Comparison of ENCODE assay signal across 13 cellular contexts in the genomic region with DNA sequence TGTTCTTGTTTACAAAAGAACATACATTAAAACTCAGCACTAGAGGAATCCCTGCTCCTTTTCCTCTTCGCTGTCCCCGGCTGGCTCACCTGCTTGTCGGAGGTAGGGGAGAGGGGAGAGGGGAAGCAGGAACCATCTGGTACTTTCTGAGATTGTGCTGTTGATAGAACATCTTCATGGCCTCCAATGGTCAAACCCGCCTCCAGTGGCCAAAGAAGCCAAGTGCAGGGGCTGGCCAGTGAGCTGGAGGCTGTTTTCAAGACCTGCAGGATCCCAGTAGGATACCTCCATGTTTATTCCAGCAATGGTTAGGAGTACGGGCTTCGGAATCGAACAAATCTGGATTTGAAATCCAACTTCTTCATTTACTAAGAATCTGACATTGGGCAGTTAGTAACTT.
DNase-seq lines count a peak whose midpoint lies in the region; ATAC-seq and TF ChIP-seq lines count a peak whose summit lies in the region.
"Had no signal": no experiment of that assay in that cellular context is flagged by ENCODE, and none has a peak within 500 bp of the region (broad histone marks: within the 10 kb centered on the region; RNA-seq: fewer than 3 reads in every experiment).

No MANE protein-coding gene starts in this region.

- peaks cover 41% of the 10 kb centered on the region for H3K27me3 ChIP-seq in cardiac muscle cell
- H3K27me3 ChIP-seq: testis had no signal

- ATAC-seq in Right ventricle myocardium inferior: no peak
- ATAC-seq: esophagus mucosa had no signal

- intact Hi-C loops in Right ventricle myocardium inferior (cut with DNase I): no loop called here

- no peak overlapping the region for H3K27ac ChIP-seq in cardiac muscle cell
- H3K27ac ChIP-seq: testis had no signal

- DNase-seq in cardiac muscle cell (ENCODE audit: low read depth in 1 of 2, low spot score in 1 of 2) (peak in 1 of 2 donors; percentile 17), Right ventricle myocardium inferior (ENCODE audit: missing footprints) (no peak), SK-N-DZ (ENCODE audit: low spot score) (peak; percentile 7), fibroblast of pulmonary artery (ENCODE audit: low read depth) (no peak), NCI-H2107 (lab: John Stamatoyannopoulos, UW) (no peak), NAMALWA (ENCODE audit: low spot score) (no peak), GM19240 (ENCODE audit: insufficient read length, low spot score) (no peak)
- no peak for DNase-seq in stimulated activated CD4-positive, alpha-beta T cell treated with anti-CD3 and anti-CD28 coated beads, Interleukin-15, amount 100 ng/mL, for 24 hours
- DNase-seq: activated CD4-positive, CD25-positive, alpha-beta regulatory T cell; NCI-H226; SHP77 treated with DMSO at 0.1 percent for 48 hours; testis had no signal

- no peaks in the 10 kb centered on the region for H3K9me3 ChIP-seq in cardiac muscle cell (ENCODE audit: low read depth)
- H3K9me3 ChIP-seq: testis had no signal

- TF ChIP-seq CTCF in cardiac muscle cell (IDR thresholded peaks at IDR 0.05; ENCODE audit: low read depth, low read length) (peak; percentile 31), fibroblast of pulmonary artery (IDR thresholded peaks at IDR 0.05; ENCODE audit: low read length, missing control alignments) (peak; percentile 27)

- H3K36me3 ChIP-seq in cardiac muscle cell: no peaks in the 10 kb centered on the region

- H3K4me3 ChIP-seq in cardiac muscle cell: no peak overlapping the region
- H3K4me3 ChIP-seq in fibroblast of pulmonary artery (replicated peaks; ENCODE audit: low read depth, low read length): no peak overlapping the region
- H3K4me3 ChIP-seq: testis had no signal

- H3K4me1 ChIP-seq in cardiac muscle cell (ENCODE audit: low read depth): peaks cover 5% of the 10 kb centered on the region
